Comparison of ENCODE assay signal across 23 cellular contexts in the genomic region with DNA sequence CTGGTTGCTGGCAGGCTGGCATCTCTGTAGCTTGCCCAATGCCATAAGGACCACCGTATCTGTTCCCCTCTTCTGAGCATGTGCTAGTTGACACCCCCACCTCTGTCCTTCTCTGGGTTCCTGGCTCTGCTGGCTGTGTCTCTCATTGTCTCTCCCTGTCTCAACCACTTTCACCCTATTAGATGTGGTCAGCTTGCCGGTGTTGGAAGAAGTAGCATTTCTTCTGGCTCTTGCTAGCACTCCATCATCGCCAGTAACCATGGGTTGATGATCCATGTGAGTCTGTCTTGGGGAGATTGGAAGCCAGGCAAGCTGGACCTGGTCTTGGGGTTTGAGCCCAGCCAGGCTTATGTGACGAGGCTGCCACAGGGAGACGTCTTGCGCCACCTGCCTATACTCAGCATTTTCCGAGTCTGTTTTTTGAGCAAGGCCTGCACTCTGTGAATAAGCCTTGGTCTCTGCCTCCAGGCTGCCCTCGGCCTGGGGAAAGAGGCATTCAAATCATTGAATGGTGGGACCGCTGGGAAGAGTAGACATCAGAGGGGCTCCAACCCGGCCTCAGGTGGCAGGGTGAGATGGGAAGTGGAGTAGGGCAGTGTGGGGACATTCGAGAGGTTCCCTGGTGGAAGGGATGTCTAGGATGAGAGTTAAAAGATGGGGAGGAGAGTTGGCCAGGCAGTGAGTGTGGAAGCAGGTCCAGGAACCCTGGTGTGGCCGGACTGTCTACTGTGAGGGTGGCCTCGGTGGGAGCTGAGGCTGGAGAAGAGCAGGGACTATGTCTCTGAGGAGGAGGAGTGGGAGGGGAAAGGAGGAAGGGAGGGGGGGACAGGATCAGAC.
DNase-seq lines count a peak whose midpoint lies in the region; ATAC-seq, FAIRE-seq and TF ChIP-seq lines count a peak whose summit lies in the region.
"Had no signal": no experiment of that assay in that cellular context is flagged by ENCODE, and none has a peak within 500 bp of the region (broad histone marks: within the 10 kb centered on the region; RNA-seq: fewer than 3 reads in every experiment).

No MANE protein-coding gene starts in this region.

- intact Hi-C loops in K562 (cut with micrococcal nuclease), result no loop called here

- H3K9me3 ChIP-seq in K562 (replicated peaks; ENCODE audit: control insufficient read depth, insufficient read depth, low read depth, low read length), result no peaks in the 10 kb centered on the region

- DNase-seq in activated CD8-positive, alpha-beta memory T cell treated with anti-CD3 and anti-CD28 coated beads for 24 hours, result peak; percentile 38
- DNase-seq in activated CD8-positive, alpha-beta memory T cell treated with anti-CD3 and anti-CD28 coated beads, Interleukin-2, amount 10 ng/mL, durations not matched to agents 7 days and 5 days, result no peak
- no peak for DNase-seq in K562 (ENCODE audit: extremely low read depth in 1 of 4, low spot score in 3 of 4)
- peak; percentile 16 for DNase-seq in left lobe of liver (ENCODE audit: low spot score)
- DNase-seq in activated gamma-delta T cell treated with Interleukin-2 at 50 U/mL for 16 hours, result no peak
- no peak for DNase-seq in COLO829 (ENCODE audit: low spot score)
- no peak for DNase-seq in SKM-1 (lab: John Stamatoyannopoulos, UW; ENCODE audit: unreplicated experiment)
- DNase-seq: H7; HFFc6; KG1; MV-4-11; NCI-H1694; NCI-H2081; NCI-H2171; NCI-H345; NCI-H524; NCI-H774; NK-92 treated with Interleukin-12 subunit alpha and Interleukin-12 subunit beta, amount 100 ng/mL, for 24 hours had no signal

- no peaks in the 10 kb centered on the region for H3K4me1 Mint-ChIP-seq in activated CD8-positive, alpha-beta memory T cell treated with anti-CD3 and anti-CD28 coated beads, Interleukin-2, amount 10 ng/mL, durations not matched to agents 7 days and 5 days
- H3K4me1 Mint-ChIP-seq: B cell had no signal

- peak overlapping the region in 1 of 2 experiments; percentile 24; a peak in 1 of 4 replicates for H3K9ac ChIP-seq in K562 (ENCODE audit: insufficient read depth in 1 of 2, low read depth in 2 of 2, low read length in 2 of 2)

- no peak overlapping the region for H3K27ac ChIP-seq in K562 (ENCODE audit: extremely low read depth, low read depth, low read length)

- no peaks in the 10 kb centered on the region for H3K27me3 ChIP-seq in K562 (ENCODE audit: control insufficient read depth in 2 of 2, insufficient read depth in 2 of 2, low read length in 2 of 2)

- H3K27me3 Mint-ChIP-seq in activated CD8-positive, alpha-beta memory T cell treated with anti-CD3 and anti-CD28 coated beads, Interleukin-2, amount 10 ng/mL, durations not matched to agents 7 days and 5 days, result no peaks in the 10 kb centered on the region

- H3K4me1 ChIP-seq in K562 (replicated peaks in 1 of 2; ENCODE audit: control insufficient read depth in 2 of 2, insufficient read depth in 2 of 2, low read length in 2 of 2), result no peaks in the 10 kb centered on the region

- ATAC-seq in activated CD8-positive, alpha-beta memory T cell treated with anti-CD3 and anti-CD28 coated beads, Interleukin-2, amount 10 ng/mL, durations not matched to agents 7 days and 5 days, result no peak
- ATAC-seq in K562, result 0 out of 3 replicates have a peak, but pooled peaks have one; percentile 35
- no peak for ATAC-seq in left lobe of liver
- no peak for ATAC-seq in GM19035 (IDR thresholded peaks at IDR 0.05; ENCODE audit: unreplicated experiment)
- ATAC-seq: HepG2, Right ventricle myocardium inferior had no signal

- TF ChIP-seq EP300 in K562 (IDR thresholded peaks at IDR 0.05; ENCODE audit: low read length), result no peak

- H2AFZ ChIP-seq in K562 (ENCODE audit: low read depth, low read length), result no peak overlapping the region

- POLR2A ChIA-PET in K562 (lab: Yijun Ruan, JAX), result interaction anchor here (1.1 kb wide), 1 partner anchor 10 kb away, joined by 3 read pairs; no protein-coding TSS in a partner anchor

- no peak for TF ChIP-seq CTCF in K562 (IDR thresholded peaks at IDR 0.05 in 2 of 3, conservative IDR thresholded peaks at IDR 0.05 in 1 of 3; ENCODE audit: insufficient read depth in 2 of 3, low read depth in 1 of 3, low read length in 3 of 3)

- no peak overlapping the region for H3K27ac Mint-ChIP-seq in activated CD8-positive, alpha-beta memory T cell treated with anti-CD3 and anti-CD28 coated beads, Interleukin-2, amount 10 ng/mL, durations not matched to agents 7 days and 5 days
- H3K27ac Mint-ChIP-seq: B cell, HFFc6 had no signal

- H3K79me2 ChIP-seq in K562 (ENCODE audit: control insufficient read depth, insufficient read depth, low read length), result no peaks in the 10 kb centered on the region; the same call in 2 of the 3 replicates

- no peaks in the 10 kb centered on the region for H3K9me1 ChIP-seq in K562 (ENCODE audit: control insufficient read depth, insufficient read depth, low read length)

- TF ChIP-seq POLR2A in K562 (conservative IDR thresholded peaks at IDR 0.05), result no peak

- H3K9me3 Mint-ChIP-seq in activated CD8-positive, alpha-beta memory T cell treated with anti-CD3 and anti-CD28 coated beads, Interleukin-2, amount 10 ng/mL, durations not matched to agents 7 days and 5 days (ENCODE audit: low read depth), result no peaks in the 10 kb centered on the region
- H3K9me3 Mint-ChIP-seq: HFFc6 had no signal

- H3K4me3 Mint-ChIP-seq in activated CD8-positive, alpha-beta memory T cell treated with anti-CD3 and anti-CD28 coated beads, Interleukin-2, amount 10 ng/mL, durations not matched to agents 7 days and 5 days, result no peak overlapping the region
- H3K4me3 Mint-ChIP-seq: B cell, HFFc6 had no signal

- peaks cover 8% of the 10 kb centered on the region for H4K20me1 ChIP-seq in K562 (replicated peaks; ENCODE audit: control insufficient read depth, insufficient read depth, low read length)

- H3K36me3 Mint-ChIP-seq in activated CD8-positive, alpha-beta memory T cell treated with anti-CD3 and anti-CD28 coated beads, Interleukin-2, amount 10 ng/mL, durations not matched to agents 7 days and 5 days, result no peaks in the 10 kb centered on the region

- in situ Hi-C loops in K562 (cut with MboI), result no loop called here

- no peaks in the 10 kb centered on the region for H3K36me3 ChIP-seq in K562 (ENCODE audit: control insufficient read depth, insufficient read depth, low read length)

- CTCF ChIA-PET in activated CD8-positive, alpha-beta memory T cell treated with anti-CD3 and anti-CD28 coated beads, Interleukin-2, amount 10 ng/mL, durations not matched to agents 7 days and 5 days (lab: Charles Lee), result no interaction called here
- CTCF ChIA-PET in K562 (lab: Yijun Ruan, JAX; ENCODE audit: low intra/inter-chr PET ratio), result no interaction called here

- H3K4me2 ChIP-seq in K562 (ENCODE audit: insufficient read depth, low read length), result no peak overlapping the region

- FAIRE-seq in K562 (lab: Jason Lieb, UNC), result no peak
- FAIRE-seq: A204.1, HepG2 had no signal

- no peak for TF ChIP-seq RAD21 in K562 (CRISPR knock-in tag; conservative IDR thresholded peaks at IDR 0.05 in 1 of 2, IDR thresholded peaks at IDR 0.05 in 1 of 2)

- 40% methylated on average over 12 of the region's 13 CpGs for WGBS in K562 (ENCODE audit: insufficient coverage, low coverage, missing lambda C conversion rate)

- no peak overlapping the region for H3K4me3 ChIP-seq in K562

- BruUV-seq in K562 (replicated peaks; lab: Mats Ljungman, UMichigan), result no TSS peak

TF ChIP-seq in K562, 482 proteins besides CTCF, POLR2A, EP300 and RAD21:
- TF ChIP-seq, protein P1, sequence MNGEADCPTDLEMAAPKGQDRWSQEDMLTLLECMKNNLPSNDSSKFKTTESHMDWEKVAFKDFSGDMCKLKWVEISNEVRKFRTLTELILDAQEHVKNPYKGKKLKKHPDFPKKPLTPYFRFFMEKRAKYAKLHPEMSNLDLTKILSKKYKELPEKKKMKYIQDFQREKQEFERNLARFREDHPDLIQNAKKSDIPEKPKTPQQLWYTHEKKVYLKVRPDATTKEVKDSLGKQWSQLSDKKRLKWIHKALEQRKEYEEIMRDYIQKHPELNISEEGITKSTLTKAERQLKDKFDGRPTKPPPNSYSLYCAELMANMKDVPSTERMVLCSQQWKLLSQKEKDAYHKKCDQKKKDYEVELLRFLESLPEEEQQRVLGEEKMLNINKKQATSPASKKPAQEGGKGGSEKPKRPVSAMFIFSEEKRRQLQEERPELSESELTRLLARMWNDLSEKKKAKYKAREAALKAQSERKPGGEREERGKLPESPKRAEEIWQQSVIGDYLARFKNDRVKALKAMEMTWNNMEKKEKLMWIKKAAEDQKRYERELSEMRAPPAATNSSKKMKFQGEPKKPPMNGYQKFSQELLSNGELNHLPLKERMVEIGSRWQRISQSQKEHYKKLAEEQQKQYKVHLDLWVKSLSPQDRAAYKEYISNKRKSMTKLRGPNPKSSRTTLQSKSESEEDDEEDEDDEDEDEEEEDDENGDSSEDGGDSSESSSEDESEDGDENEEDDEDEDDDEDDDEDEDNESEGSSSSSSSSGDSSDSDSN (IDR thresholded peaks at IDR 0.05; ENCODE audit: borderline replicate concordance in 1 of 2, low read depth in 2 of 2, low read length in 2 of 2), result no peak
- no peak for TF ChIP-seq ELF1 (tag; IDR thresholded peaks at IDR 0.05)
- no peak for TF ChIP-seq PHF8 (IDR thresholded peaks at IDR 0.05; ENCODE audit: borderline replicate concordance, low read length)
- TF ChIP-seq, protein P2, sequence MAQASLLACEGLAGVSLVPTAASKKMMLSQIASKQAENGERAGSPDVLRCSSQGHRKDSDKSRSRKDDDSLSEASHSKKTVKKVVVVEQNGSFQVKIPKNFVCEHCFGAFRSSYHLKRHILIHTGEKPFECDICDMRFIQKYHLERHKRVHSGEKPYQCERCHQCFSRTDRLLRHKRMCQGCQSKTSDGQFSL (CRISPR knock-in tag; IDR thresholded peaks at IDR 0.05), result no peak
- TF ChIP-seq, protein P2 (tag; IDR thresholded peaks at IDR 0.05), result no peak

Comparison
In these comparisons a context has a peak if more than half of its experiments do, and no peak if none do; other contexts are left out.
1. DNase-seq: peak in activated CD8-positive, alpha-beta memory T cell treated with anti-CD3 and anti-CD28 coated beads for 24 hours (single experiment) and left lobe of liver (single experiment); none in activated CD8-positive, alpha-beta memory T cell treated with anti-CD3 and anti-CD28 coated beads, Interleukin-2, amount 10 ng/mL, durations not matched to agents 7 days and 5 days (single experiment), K562 (0 of 4), activated gamma-delta T cell treated with Interleukin-2 at 50 U/mL for 16 hours (single experiment), COLO829 (single experiment) and SKM-1 (single experiment).